14 cellular contexts compared by ENCODE assay signal in the genomic region with DNA sequence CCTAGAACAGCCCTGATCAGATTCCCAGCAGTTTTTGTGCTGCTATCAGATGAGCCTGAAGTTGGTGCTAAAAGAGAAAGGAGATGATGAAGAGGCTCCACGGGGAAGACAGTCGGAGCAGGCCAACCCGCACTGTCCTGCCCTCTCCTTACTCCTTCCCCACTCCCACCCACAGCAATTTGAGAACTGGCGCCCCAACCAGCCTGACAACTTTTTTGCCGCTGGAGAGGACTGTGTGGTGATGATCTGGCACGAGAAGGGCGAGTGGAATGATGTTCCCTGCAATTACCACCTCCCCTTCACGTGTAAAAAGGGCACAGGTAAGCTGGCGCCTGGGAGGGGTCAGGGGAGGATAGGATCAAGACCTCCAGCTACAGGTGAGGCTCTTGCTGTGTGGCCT. TPM values are rescaled to one million over a fixed set of nuclear protein-coding genes. Genes with fewer than 3 reads are reported as not detected.
DNase-seq lines count a peak whose midpoint lies in the region; ATAC-seq and TF ChIP-seq lines count a peak whose summit lies in the region.
"Had no signal": no experiment of that assay in that cellular context is flagged by ENCODE, and none has a peak within 500 bp of the region (broad histone marks: within the 10 kb centered on the region; RNA-seq: fewer than 3 reads in every experiment).

No MANE protein-coding gene starts in this region.

- no peaks in the 10 kb centered on the region for H3K79me1 ChIP-seq in trophoblast cell (ENCODE audit: low read length)

- no peak overlapping the region for H4K12ac ChIP-seq in trophoblast cell (ENCODE audit: low read depth, low read length)

- H3K27ac Mint-ChIP-seq in activated CD4-positive, alpha-beta T cell treated with anti-CD3 and anti-CD28 coated beads, Interleukin-2, amount 10 ng/mL, durations not matched to agents 24 days and 14 days, result no peak overlapping the region
- H3K27ac Mint-ChIP-seq: H9 had no signal

- CTCF ChIA-PET in PC-3 (lab: Charles Lee), result no interaction called here

- H3K36me3 ChIP-seq in PC-3 (ENCODE audit: low read depth, low read length) (no peaks in the 10 kb centered on the region), trophoblast cell (ENCODE audit: control insufficient read depth in 1 of 2, insufficient read depth in 2 of 2, low read length in 2 of 2) (peaks cover 0 to 15% of the 10 kb centered on the region in 2 experiments)
- H3K36me3 ChIP-seq: BE2C had no signal

- peaks cover 4% of the 10 kb centered on the region; the same call in 1 of the 2 replicates for H3K4me1 ChIP-seq in PC-3 (ENCODE audit: insufficient read depth, low read length)
- no peaks in the 10 kb centered on the region for H3K4me1 ChIP-seq in foreskin keratinocyte
- H3K4me1 ChIP-seq in trophoblast cell (ENCODE audit: control insufficient read depth in 1 of 2, insufficient read depth in 2 of 2, low read length in 2 of 2), result peaks cover 6 to 10% of the 10 kb centered on the region in 2 experiments
- H3K4me1 ChIP-seq: BE2C had no signal

- no peaks in the 10 kb centered on the region for H3K4me1 Mint-ChIP-seq in activated CD4-positive, alpha-beta T cell treated with anti-CD3 and anti-CD28 coated beads, Interleukin-2, amount 10 ng/mL, durations not matched to agents 24 days and 14 days

- TF ChIP-seq CTCF in PC-3 (conservative IDR thresholded peaks at IDR 0.05; ENCODE audit: low read depth, low read length) (no peak), foreskin keratinocyte (conservative IDR thresholded peaks at IDR 0.05) (no peak)

- H3K9me3 ChIP-seq in PC-3 (ENCODE audit: low read length) (no peaks in the 10 kb centered on the region), trophoblast cell (ENCODE audit: insufficient read depth, low read depth, low read length) (peaks cover 2% of the 10 kb centered on the region)
- H3K9me3 ChIP-seq: BE2C had no signal

- no CpG with 5 or more reads among the region's 9 CpGs for WGBS in trophoblast cell (ENCODE audit: extremely low coverage, insufficient coverage, insufficient read length)

- no peak overlapping the region for H3K27ac ChIP-seq in PC-3 (ENCODE audit: low read length)
- no peak overlapping the region for H3K27ac ChIP-seq in foreskin keratinocyte
- no peak overlapping the region for H3K27ac ChIP-seq in trophoblast cell (ENCODE audit: low read depth, low read length)

- no peak overlapping the region for H3K4me2 ChIP-seq in PC-3 (ENCODE audit: low read length)
- H3K4me2 ChIP-seq in trophoblast cell (ENCODE audit: low read length), result no peak overlapping the region

- DNase-seq in PC-3 (peak; percentile 12), foreskin keratinocyte (no peak), trophoblast cell (peak; percentile 94 to 96), hippocampal formation (lab: John Stamatoyannopoulos, UW) (no peak)
- DNase-seq in activated CD4-positive, alpha-beta T cell treated with anti-CD3 and anti-CD28 coated beads, Interleukin-2, amount 10 ng/mL, durations not matched to agents 24 days and 14 days, result no peak
- DNase-seq: ACHN; BE2C; C1 segment of cervical spinal cord; CD4-positive, alpha-beta memory T cell; DMS153; DMS79; GDM1; H9 had no signal

- POLR2A ChIA-PET in PC-3 (lab: Charles Lee; ENCODE audit: unreplicated experiment), result no interaction called here

- no peak overlapping the region for H3K18ac ChIP-seq in trophoblast cell (ENCODE audit: low read length)

- H2AK5ac ChIP-seq in trophoblast cell (ENCODE audit: low read length), result no peak overlapping the region

- no peak overlapping the region for H4K91ac ChIP-seq in trophoblast cell (ENCODE audit: low read depth, low read length)

- peaks cover 21% of the 10 kb centered on the region; the same call in 1 of the 2 replicates for H3K27me3 ChIP-seq in PC-3 (ENCODE audit: low read length)
- peaks cover 7% of the 10 kb centered on the region for H3K27me3 ChIP-seq in foreskin keratinocyte
- H3K27me3 ChIP-seq in trophoblast cell (ENCODE audit: insufficient read depth, low read length), result no peaks in the 10 kb centered on the region

- no peaks in the 10 kb centered on the region for H3K9me2 ChIP-seq in PC-3 (replicated peaks; ENCODE audit: low read length)

- H3F3A ChIP-seq in PC-3 (ENCODE audit: low read length, unreplicated experiment), result no peaks in the 10 kb centered on the region

- H2BK12ac ChIP-seq in trophoblast cell (ENCODE audit: low read length), result no peak overlapping the region

- no peak overlapping the region for H3K14ac ChIP-seq in trophoblast cell (ENCODE audit: low read length)

- intact Hi-C loops in PC-3 (cut with micrococcal nuclease), result no loop called here
- intact Hi-C loops in activated CD4-positive, alpha-beta T cell treated with anti-CD3 and anti-CD28 coated beads, Interleukin-2, amount 10 ng/mL, durations not matched to agents 24 days and 14 days (cut with micrococcal nuclease), result no loop called here

- H3K79me2 ChIP-seq in PC-3 (ENCODE audit: low read length) (no peaks in the 10 kb centered on the region), trophoblast cell (ENCODE audit: control insufficient read depth, insufficient read depth, low read length, poor library complexity) (no peaks in the 10 kb centered on the region)

- H2BK5ac ChIP-seq in trophoblast cell (ENCODE audit: low read depth, low read length, poor library complexity), result no peak overlapping the region

- ATAC-seq in PC-3 (no peak), foreskin keratinocyte (peak; percentile 20), GM21447 (IDR thresholded peaks at IDR 0.05; ENCODE audit: unreplicated experiment) (no peak)

- H3K9ac ChIP-seq in PC-3 (ENCODE audit: low read length), result no peak overlapping the region
- no peak overlapping the region for H3K9ac ChIP-seq in trophoblast cell (ENCODE audit: low read length)

- H4K8ac ChIP-seq in trophoblast cell (ENCODE audit: low read depth, low read length), result no peak overlapping the region

- no peak overlapping the region for H3K4me3 Mint-ChIP-seq in activated CD4-positive, alpha-beta T cell treated with anti-CD3 and anti-CD28 coated beads, Interleukin-2, amount 10 ng/mL, durations not matched to agents 24 days and 14 days
- H3K4me3 Mint-ChIP-seq: CD4-positive, alpha-beta memory T cell; H9 had no signal

- no peaks in the 10 kb centered on the region for H4K20me1 ChIP-seq in PC-3 (ENCODE audit: low read length)

- BruUV-seq in PC-3 (replicated peaks; lab: Mats Ljungman, UMichigan), result no TSS peak

- no peaks in the 10 kb centered on the region for H3K9me3 Mint-ChIP-seq in activated CD4-positive, alpha-beta T cell treated with anti-CD3 and anti-CD28 coated beads, Interleukin-2, amount 10 ng/mL, durations not matched to agents 24 days and 14 days

- H2BK120ac ChIP-seq in trophoblast cell (ENCODE audit: insufficient read depth, low read length, poor library complexity), result no peak overlapping the region

- H2AFZ ChIP-seq in PC-3 (ENCODE audit: low read length) (no peak overlapping the region), trophoblast cell (ENCODE audit: insufficient read depth, low read length, poor library complexity) (no peak overlapping the region)

- H3K23ac ChIP-seq in trophoblast cell (ENCODE audit: low read length), result no peak overlapping the region

- H3K4ac ChIP-seq in trophoblast cell (ENCODE audit: low read depth, low read length), result no peak overlapping the region

- H3K4me3 ChIP-seq in PC-3 (ENCODE audit: low read length), result no peak overlapping the region
- no peak overlapping the region for H3K4me3 ChIP-seq in trophoblast cell (ENCODE audit: low read depth, low read length)

- H3K27me3 Mint-ChIP-seq in activated CD4-positive, alpha-beta T cell treated with anti-CD3 and anti-CD28 coated beads, Interleukin-2, amount 10 ng/mL, durations not matched to agents 24 days and 14 days, result no peaks in the 10 kb centered on the region
- H3K27me3 Mint-ChIP-seq: CD4-positive, alpha-beta memory T cell had no signal

- peaks cover 10% of the 10 kb centered on the region for H3K36me3 Mint-ChIP-seq in activated CD4-positive, alpha-beta T cell treated with anti-CD3 and anti-CD28 coated beads, Interleukin-2, amount 10 ng/mL, durations not matched to agents 24 days and 14 days (ENCODE audit: low read depth)

RNA-seq across cellular contexts. Expression of gene HAPLN3, which starts 22.6 kb away (rescaled TPM):
- total RNA-seq in PC-3 (2014; rRNA removed), result 1.0 and 1.1 TPM in 2 replicates
- 5.4 and 6.0 TPM in 2 replicates for total RNA-seq in foreskin keratinocyte
- 6.2 and 6.7 TPM in 2 replicates for polyA plus RNA-seq in foreskin keratinocyte
- 32.5 and 37.3 TPM in 2 replicates for polyA plus RNA-seq in trophoblast cell (2013)
- 76.6 and 77.0 TPM in 2 replicates for total RNA-seq in activated CD4-positive, alpha-beta T cell treated with anti-CD3 and anti-CD28 coated beads, Interleukin-2, amount 10 ng/mL, durations not matched to agents 24 days and 14 days

RNA-seq across cellular contexts. Expression of gene MFGE8, which starts 40.5 kb away (rescaled TPM):
- total RNA-seq in PC-3 (2014; rRNA removed), result 32.0 and 34.2 TPM in 2 replicates
- 38.2 and 85.4 TPM in 2 replicates for total RNA-seq in foreskin keratinocyte
- 57.2 and 120 TPM in 2 replicates for polyA plus RNA-seq in foreskin keratinocyte
- polyA plus RNA-seq in trophoblast cell (2013), result 445 and 464 TPM in 2 replicates
- 7.3 and 10.6 TPM in 2 replicates for total RNA-seq in activated CD4-positive, alpha-beta T cell treated with anti-CD3 and anti-CD28 coated beads, Interleukin-2, amount 10 ng/mL, durations not matched to agents 24 days and 14 days

Comparison
In these comparisons a context has a peak if more than half of its experiments do, and no peak if none do; other contexts are left out.
1. DNase-seq: peak in PC-3 (single experiment) and trophoblast cell (2 of 2); none in foreskin keratinocyte (0 of 2), hippocampal formation (0 of 2) and activated CD4-positive, alpha-beta T cell treated with anti-CD3 and anti-CD28 coated beads, Interleukin-2, amount 10 ng/mL, durations not matched to agents 24 days and 14 days (single experiment).
2. RNA of gene HAPLN3, which starts 22.6 kb away (total RNA-seq): 76.6 to 77.0 TPM in activated CD4-positive, alpha-beta T cell treated with anti-CD3 and anti-CD28 coated beads, Interleukin-2, amount 10 ng/mL, durations not matched to agents 24 days and 14 days; 5.4 to 6.0 TPM in foreskin keratinocyte and 1.0 to 1.1 TPM in PC-3; every median in the first group is over 10 times any median in the second.